14 cellular contexts compared by ENCODE assay signal in genomic region chr1:24714859-24715520, GRCh38. TPM values are rescaled to one million over a fixed set of nuclear protein-coding genes. Genes with fewer than 3 reads are reported as not detected.
A peak's percentile ranks its signal among the peaks of the same experiment; 100 is the strongest.
DNase-seq lines count a peak whose midpoint lies in the region; ATAC-seq, FAIRE-seq and TF ChIP-seq lines count a peak whose summit lies in the region.
"Had no signal": no experiment of that assay in that cellular context is flagged by ENCODE, and none has a peak within 500 bp of the region (broad histone marks: within the 10 kb centered on the region; RNA-seq: fewer than 3 reads in every experiment).

No MANE protein-coding gene starts in this region.

- FAIRE-seq in urothelium cell line (lab: Jason Lieb, UNC), result no peak

- H3K36me3 ChIP-seq in breast epithelium, result no peaks in the 10 kb centered on the region
- H3K36me3 ChIP-seq: Peyer's patch, right atrium auricular region, transverse colon had no signal

- no peaks in the 10 kb centered on the region for H3K9me3 Mint-ChIP-seq in neural crest cell
- H3K9me3 Mint-ChIP-seq: effector memory CD8-positive, alpha-beta T cell had no signal

- no peaks in the 10 kb centered on the region for H3K9me3 ChIP-seq in breast epithelium
- H3K9me3 ChIP-seq: Peyer's patch, right atrium auricular region, transverse colon had no signal

- intact Hi-C loops in breast epithelium (cut with DNase I; ENCODE audit: low total_unique reads), result no loop called here

- H3K36me3 Mint-ChIP-seq in neural crest cell (ENCODE audit: low read depth), result no peaks in the 10 kb centered on the region

- no peak for TF ChIP-seq POLR2A in breast epithelium (IDR thresholded peaks at IDR 0.05)

- no peaks in the 10 kb centered on the region for H3K27me3 ChIP-seq in breast epithelium
- H3K27me3 ChIP-seq: Peyer's patch, right atrium auricular region, transverse colon had no signal

- no peak for TF ChIP-seq CTCF in breast epithelium (IDR thresholded peaks at IDR 0.05)
- TF ChIP-seq CTCF in neural crest cell (conservative IDR thresholded peaks at IDR 0.05), result no peak

- peaks cover 0 to 13% of the 10 kb centered on the region in 2 donors for H3K4me1 ChIP-seq in breast epithelium
- H3K4me1 ChIP-seq: Peyer's patch had no signal

- H3K4me3 Mint-ChIP-seq in neural crest cell, result no peak overlapping the region
- H3K4me3 Mint-ChIP-seq: effector memory CD8-positive, alpha-beta T cell had no signal

- H3K4me3 ChIP-seq in breast epithelium, result peak overlapping the region in 1 of 3 donors; percentile 22
- H3K4me3 ChIP-seq: Peyer's patch, right atrium auricular region, transverse colon had no signal

- peak; percentile 25 to 37 for DNase-seq in stimulated activated CD4-positive, alpha-beta T cell treated with anti-CD3 and anti-CD28 coated beads, Interleukin-15, amount 100 ng/mL, for 48 hours (ENCODE audit: low read depth in 2 of 2)
- no peak for DNase-seq in stimulated activated CD4-positive, alpha-beta T cell treated with anti-CD3 and anti-CD28 coated beads, Interleukin-4, amount 100 ng/mL, for 1 hour
- DNase-seq in breast epithelium (ENCODE audit: low spot score in 2 of 2) (peak in 1 of 2 donors; percentile 83), neural crest cell (ENCODE audit: low read depth, low spot score) (no peak), urothelium cell line (ENCODE audit: low spot score) (peak; percentile 76), NK-92 (lab: John Stamatoyannopoulos, UW; ENCODE audit: unreplicated experiment) (no peak), MV-4-11 (lab: John Stamatoyannopoulos, UW) (no peak)
- DNase-seq: effector memory CD8-positive, alpha-beta T cell; kidney glomerular epithelial cell; NCI-H1436 treated with DMSO at 0.1 percent for 48 hours; Peyer's patch; transverse colon had no signal

- ATAC-seq in GM19324 (IDR thresholded peaks at IDR 0.05; ENCODE audit: low FRiP score, unreplicated experiment), result no peak
- ATAC-seq: effector memory CD8-positive, alpha-beta T cell had no signal

- H3K27ac ChIP-seq in breast epithelium, result peak overlapping the region; percentile 83 to 86
- H3K27ac ChIP-seq: Peyer's patch, right atrium auricular region, transverse colon had no signal

- H3K4me1 Mint-ChIP-seq in neural crest cell, result peaks cover 11% of the 10 kb centered on the region

- peak overlapping the region; percentile 12 for H3K27ac Mint-ChIP-seq in neural crest cell (ENCODE audit: unreplicated experiment)

- no peaks in the 10 kb centered on the region for H3K27me3 Mint-ChIP-seq in neural crest cell (ENCODE audit: low read depth)

RNA-seq across cellular contexts. Expression of gene CLIC4, which starts 30.3 kb away (rescaled TPM):
- total RNA-seq in breast epithelium (100 to 1,000 TPM; 162 to 217 (median 196) TPM), neural crest cell (123 and 126 TPM in 2 replicates)

Comparison
In these comparisons a context has a peak if more than half of its experiments do, and no peak if none do; other contexts are left out.
1. DNase-seq: peak in stimulated activated CD4-positive, alpha-beta T cell treated with anti-CD3 and anti-CD28 coated beads, Interleukin-15, amount 100 ng/mL, for 48 hours (2 of 2) and urothelium cell line (single experiment); none in stimulated activated CD4-positive, alpha-beta T cell treated with anti-CD3 and anti-CD28 coated beads, Interleukin-4, amount 100 ng/mL, for 1 hour (single experiment), neural crest cell (single experiment), NK-92 (single experiment) and MV-4-11 (single experiment).